ENCODE assay signal across 9 cellular contexts in the genomic region with DNA sequence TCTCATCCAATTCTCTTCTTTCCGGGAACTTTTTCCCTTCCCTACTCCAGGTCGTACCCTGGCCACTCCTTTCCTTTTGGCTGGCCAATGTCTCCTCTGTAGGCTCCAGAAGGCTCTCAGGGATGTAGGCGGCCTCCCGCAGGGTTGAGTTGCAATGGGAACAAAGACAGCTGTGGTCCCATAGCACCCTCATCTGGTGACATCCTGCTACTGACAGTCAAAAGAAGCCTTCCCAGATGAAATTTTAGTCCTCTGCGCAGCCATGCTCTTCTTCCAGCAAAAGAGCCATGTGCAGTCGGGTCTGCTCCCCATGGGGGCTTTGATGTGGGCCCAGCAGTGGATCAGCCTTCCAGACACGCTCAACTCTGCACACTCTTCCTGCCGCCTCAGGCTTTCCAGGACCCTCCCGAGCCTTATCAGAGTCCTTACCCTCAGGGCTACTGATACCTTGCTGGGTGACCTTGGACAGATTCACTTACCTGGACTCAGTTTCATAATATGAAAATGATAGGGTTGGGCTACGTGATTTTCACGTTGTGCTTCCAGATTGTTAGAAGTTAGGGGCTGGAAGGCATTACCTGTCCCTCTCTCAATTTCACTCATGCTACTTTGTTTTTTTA. TPM values are rescaled to one million over a fixed set of nuclear protein-coding genes. Genes with fewer than 3 reads are reported as not detected.
DNase-seq lines count a peak whose midpoint lies in the region; ATAC-seq and TF ChIP-seq lines count a peak whose summit lies in the region.
"Had no signal": no experiment of that assay in that cellular context is flagged by ENCODE, and none has a peak within 500 bp of the region (broad histone marks: within the 10 kb centered on the region; RNA-seq: fewer than 3 reads in every experiment).

No MANE protein-coding gene starts in this region.

- TF ChIP-seq CTCF in lower lobe of right lung (IDR thresholded peaks at IDR 0.05) (peak; percentile 56), type B pancreatic cell (conservative IDR thresholded peaks at IDR 0.05) (peak; percentile 83)

- H3K9me3 Mint-ChIP-seq in type B pancreatic cell: no peaks in the 10 kb centered on the region

- H3K4me1 ChIP-seq in lower lobe of right lung: no peaks in the 10 kb centered on the region

- H3K4me3 Mint-ChIP-seq in type B pancreatic cell: no peak overlapping the region

- no peaks in the 10 kb centered on the region for H3K36me3 ChIP-seq in lower lobe of right lung
- H3K36me3 ChIP-seq: BLaER1 treated with 17β-estradiol and CSF1 and Interleukin-3, amounts not matched to agents 10 nM and 100 nM had no signal

- peak; percentile 13 for DNase-seq in NCI-H1436 (lab: John Stamatoyannopoulos, UW)
- DNase-seq in NCI-H1436 treated with DMSO at 0.1 percent for 48 hours (lab: John Stamatoyannopoulos, UW): no peak
- peak; percentile 24 for DNase-seq in LoVo (ENCODE audit: low spot score)
- DNase-seq in T follicular helper cell (ENCODE audit: low read depth): peak; percentile 28
- peak; percentile 55 for DNase-seq in cerebellar cortex (ENCODE audit: low spot score)
- DNase-seq in lower lobe of right lung: peak; percentile 49
- DNase-seq in type B pancreatic cell (ENCODE audit: extremely low spot score, unreplicated experiment): no peak

- H3K4me3 ChIP-seq in lower lobe of right lung: no peak overlapping the region
- H3K4me3 ChIP-seq: BLaER1 treated with 17β-estradiol and CSF1 and Interleukin-3, amounts not matched to agents 10 nM and 100 nM had no signal

- H3K36me3 Mint-ChIP-seq in type B pancreatic cell: no peaks in the 10 kb centered on the region

- no peak overlapping the region for H3K27ac ChIP-seq in lower lobe of right lung
- H3K27ac ChIP-seq: BLaER1 treated with 17β-estradiol and CSF1 and Interleukin-3, amounts not matched to agents 10 nM and 100 nM had no signal

- peaks cover 12% of the 10 kb centered on the region for H3K4me1 Mint-ChIP-seq in type B pancreatic cell (ENCODE audit: unreplicated experiment)

- H3K27me3 Mint-ChIP-seq in type B pancreatic cell: no peaks in the 10 kb centered on the region

- intact Hi-C loops in lower lobe of right lung (cut with DNase I): no loop called here

- ATAC-seq in lower lobe of right lung (peak; percentile 59 to 77), GM21786 (IDR thresholded peaks at IDR 0.05; ENCODE audit: unreplicated experiment) (no peak)

- H3K9me3 ChIP-seq in lower lobe of right lung: no peaks in the 10 kb centered on the region
- H3K9me3 ChIP-seq: BLaER1 treated with 17β-estradiol and CSF1 and Interleukin-3, amounts not matched to agents 10 nM and 100 nM had no signal

- no peaks in the 10 kb centered on the region for H3K27me3 ChIP-seq in lower lobe of right lung (ENCODE audit: low read depth)
- H3K27me3 ChIP-seq: BLaER1 treated with 17β-estradiol and CSF1 and Interleukin-3, amounts not matched to agents 10 nM and 100 nM had no signal

- peak overlapping the region; percentile 19 for H3K27ac Mint-ChIP-seq in type B pancreatic cell

RNA-seq across cellular contexts. Expression of gene CELA1, which starts 5.5 kb away (rescaled TPM):
- total RNA-seq in lower lobe of right lung (not detected), type B pancreatic cell (ENCODE audit: low replicate concordance) (not detected in 2 replicates)

RNA-seq across cellular contexts. Expression of gene BIN2, which starts 28.0 kb away (rescaled TPM):
- total RNA-seq in lower lobe of right lung: 45.4 TPM
- 0.19 TPM in 1 of 2 replicates, not detected in the other for total RNA-seq in type B pancreatic cell (ENCODE audit: low replicate concordance)

RNA-seq across cellular contexts. Expression of gene GALNT6, which starts 39.2 kb away (rescaled TPM):
- 24.0 TPM for total RNA-seq in lower lobe of right lung
- total RNA-seq in type B pancreatic cell (ENCODE audit: low replicate concordance): 17.2 and 87.4 TPM in 2 replicates

Comparison
In these comparisons a context has a peak if more than half of its experiments do, and no peak if none do; other contexts are left out.
1. DNase-seq: peak in NCI-H1436 (single experiment), LoVo (single experiment), T follicular helper cell (single experiment), cerebellar cortex (single experiment) and lower lobe of right lung (single experiment); none in NCI-H1436 treated with DMSO at 0.1 percent for 48 hours (single experiment) and type B pancreatic cell (single experiment).
2. RNA of gene BIN2, which starts 28.0 kb away (total RNA-seq): 45.4 TPM in lower lobe of right lung (single experiment); 0.19 TPM in type B pancreatic cell; every median in the first group is over 10 times any median in the second.